In genomic region chr5:157004893-157005551, GRCh38 we compare ENCODE assay signal across 15 cellular contexts. TPM values are rescaled to one million over a fixed set of nuclear protein-coding genes. Genes with fewer than 3 reads are reported as not detected.
DNase-seq lines count a peak whose midpoint lies in the region; ATAC-seq and TF ChIP-seq lines count a peak whose summit lies in the region.
"Had no signal": no experiment of that assay in that cellular context is flagged by ENCODE, and none has a peak within 500 bp of the region (broad histone marks: within the 10 kb centered on the region; RNA-seq: fewer than 3 reads in every experiment).

No MANE protein-coding gene starts in this region.

- peak; percentile 93 for ATAC-seq in activated CD8-positive, alpha-beta T cell treated with anti-CD3 and anti-CD28 coated beads for 36 hours
- ATAC-seq in activated CD8-positive, alpha-beta T cell treated with anti-CD3 and anti-CD28 coated beads, Interleukin-2, amount 10 ng/mL, durations not matched to agents 7 days and 5 days: no peak
- ATAC-seq in HG02678 (IDR thresholded peaks at IDR 0.05; ENCODE audit: unreplicated experiment) (peak; percentile 60), GM18498 (IDR thresholded peaks at IDR 0.05; ENCODE audit: unreplicated experiment) (no peak)
- peak; percentile 100 for ATAC-seq in stimulated activated naive CD8-positive, alpha-beta T cell treated with anti-CD3 and anti-CD28 coated beads, Interleukin-15, amount 100 ng/mL, for 72 hours

- TF ChIP-seq CTCF in activated CD8-positive, alpha-beta T cell treated with anti-CD3 and anti-CD28 coated beads for 36 hours (IDR thresholded peaks at IDR 0.05): no peak

- no peak overlapping the region for H3K4me3 Mint-ChIP-seq in activated CD8-positive, alpha-beta T cell treated with anti-CD3 and anti-CD28 coated beads for 36 hours
- no peak overlapping the region for H3K4me3 Mint-ChIP-seq in activated CD8-positive, alpha-beta T cell treated with anti-CD3 and anti-CD28 coated beads, Interleukin-2, amount 10 ng/mL, durations not matched to agents 7 days and 5 days
- no peak overlapping the region for H3K4me3 Mint-ChIP-seq in activated T-helper 2 cell treated with anti-CD3 and anti-CD28 coated beads, Interferon-gamma antibody, Interleukin-2, Interleukin-4, amounts not matched to agents 10 μg/mL and 5 μg/mL and 100 μg/mL, durations not matched to agents 14 hours and 24 hours and 36 hours (ENCODE audit: low read depth)
- H3K4me3 Mint-ChIP-seq in stimulated activated naive CD8-positive, alpha-beta T cell treated with anti-CD3 and anti-CD28 coated beads, Interleukin-15, amount 100 ng/mL, for 72 hours: peak overlapping the region; percentile 25 to 49

- intact Hi-C loops in activated CD8-positive, alpha-beta T cell treated with anti-CD3 and anti-CD28 coated beads for 36 hours (cut with micrococcal nuclease): no loop called here
- intact Hi-C loops in activated T-helper 2 cell treated with anti-CD3 and anti-CD28 coated beads, Interferon-gamma antibody, Interleukin-2, Interleukin-4, amounts not matched to agents 10 μg/mL and 5 μg/mL and 100 μg/mL, durations not matched to agents 14 hours and 24 hours and 36 hours (cut with micrococcal nuclease): loop anchor here (2.0 kb wide), 1 partner anchor 20 kb away; no protein-coding TSS in a partner anchor

- H3K27ac Mint-ChIP-seq in activated CD8-positive, alpha-beta T cell treated with anti-CD3 and anti-CD28 coated beads for 36 hours: peak overlapping the region; percentile 64
- no peak overlapping the region for H3K27ac Mint-ChIP-seq in activated CD8-positive, alpha-beta T cell treated with anti-CD3 and anti-CD28 coated beads, Interleukin-2, amount 10 ng/mL, durations not matched to agents 7 days and 5 days
- peak overlapping the region; percentile 62 for H3K27ac Mint-ChIP-seq in activated T-helper 2 cell treated with anti-CD3 and anti-CD28 coated beads, Interferon-gamma antibody, Interleukin-2, Interleukin-4, amounts not matched to agents 10 μg/mL and 5 μg/mL and 100 μg/mL, durations not matched to agents 14 hours and 24 hours and 36 hours
- H3K27ac Mint-ChIP-seq in stimulated activated naive CD8-positive, alpha-beta T cell treated with anti-CD3 and anti-CD28 coated beads, Interleukin-15, amount 100 ng/mL, for 72 hours: peak overlapping the region in 1 of 2 donors; percentile 81

- no peaks in the 10 kb centered on the region for H3K27me3 Mint-ChIP-seq in activated CD8-positive, alpha-beta T cell treated with anti-CD3 and anti-CD28 coated beads for 36 hours
- no peaks in the 10 kb centered on the region for H3K27me3 Mint-ChIP-seq in activated CD8-positive, alpha-beta T cell treated with anti-CD3 and anti-CD28 coated beads, Interleukin-2, amount 10 ng/mL, durations not matched to agents 7 days and 5 days (ENCODE audit: low read depth)
- H3K27me3 Mint-ChIP-seq in activated T-helper 2 cell treated with anti-CD3 and anti-CD28 coated beads, Interferon-gamma antibody, Interleukin-2, Interleukin-4, amounts not matched to agents 10 μg/mL and 5 μg/mL and 100 μg/mL, durations not matched to agents 14 hours and 24 hours and 36 hours (ENCODE audit: low read depth): no peaks in the 10 kb centered on the region
- no peaks in the 10 kb centered on the region for H3K27me3 Mint-ChIP-seq in stimulated activated naive CD8-positive, alpha-beta T cell treated with anti-CD3 and anti-CD28 coated beads, Interleukin-15, amount 100 ng/mL, for 72 hours

- CTCF ChIA-PET in activated CD8-positive, alpha-beta T cell treated with anti-CD3 and anti-CD28 coated beads for 36 hours (lab: Charles Lee): interaction anchor here (0.9 kb wide), 1 partner anchor 22 kb away, joined by 3 read pairs; no protein-coding TSS in a partner anchor
- CTCF ChIA-PET in activated CD8-positive, alpha-beta T cell treated with anti-CD3 and anti-CD28 coated beads, Interleukin-2, amount 10 ng/mL, durations not matched to agents 7 days and 5 days (lab: Charles Lee): interaction anchor here (1.6 kb wide), 1 partner anchor 14 kb away, joined by 6 read pairs; no protein-coding TSS in a partner anchor

- peaks cover 16% of the 10 kb centered on the region for H3K9me3 Mint-ChIP-seq in activated CD8-positive, alpha-beta T cell treated with anti-CD3 and anti-CD28 coated beads for 36 hours
- peaks cover 26% of the 10 kb centered on the region for H3K9me3 Mint-ChIP-seq in activated CD8-positive, alpha-beta T cell treated with anti-CD3 and anti-CD28 coated beads, Interleukin-2, amount 10 ng/mL, durations not matched to agents 7 days and 5 days (ENCODE audit: insufficient read depth)
- peaks cover 32% of the 10 kb centered on the region for H3K9me3 Mint-ChIP-seq in activated T-helper 2 cell treated with anti-CD3 and anti-CD28 coated beads, Interferon-gamma antibody, Interleukin-2, Interleukin-4, amounts not matched to agents 10 μg/mL and 5 μg/mL and 100 μg/mL, durations not matched to agents 14 hours and 24 hours and 36 hours
- peaks cover 14 to 22% of the 10 kb centered on the region in 2 donors for H3K9me3 Mint-ChIP-seq in stimulated activated naive CD8-positive, alpha-beta T cell treated with anti-CD3 and anti-CD28 coated beads, Interleukin-15, amount 100 ng/mL, for 72 hours

- peaks cover 25% of the 10 kb centered on the region for H3K36me3 Mint-ChIP-seq in activated CD8-positive, alpha-beta T cell treated with anti-CD3 and anti-CD28 coated beads for 36 hours (ENCODE audit: low read depth)
- H3K36me3 Mint-ChIP-seq in activated CD8-positive, alpha-beta T cell treated with anti-CD3 and anti-CD28 coated beads, Interleukin-2, amount 10 ng/mL, durations not matched to agents 7 days and 5 days (ENCODE audit: low read depth): peaks cover 50% of the 10 kb centered on the region
- H3K36me3 Mint-ChIP-seq in activated T-helper 2 cell treated with anti-CD3 and anti-CD28 coated beads, Interferon-gamma antibody, Interleukin-2, Interleukin-4, amounts not matched to agents 10 μg/mL and 5 μg/mL and 100 μg/mL, durations not matched to agents 14 hours and 24 hours and 36 hours (ENCODE audit: low read depth): peaks cover 32% of the 10 kb centered on the region

- H3K4me1 Mint-ChIP-seq in activated CD8-positive, alpha-beta T cell treated with anti-CD3 and anti-CD28 coated beads for 36 hours (ENCODE audit: low read depth): peaks cover 17% of the 10 kb centered on the region
- peaks cover 18% of the 10 kb centered on the region for H3K4me1 Mint-ChIP-seq in activated CD8-positive, alpha-beta T cell treated with anti-CD3 and anti-CD28 coated beads, Interleukin-2, amount 10 ng/mL, durations not matched to agents 7 days and 5 days (ENCODE audit: low read depth)
- H3K4me1 Mint-ChIP-seq in activated T-helper 2 cell treated with anti-CD3 and anti-CD28 coated beads, Interferon-gamma antibody, Interleukin-2, Interleukin-4, amounts not matched to agents 10 μg/mL and 5 μg/mL and 100 μg/mL, durations not matched to agents 14 hours and 24 hours and 36 hours (ENCODE audit: low read depth): peaks cover 22% of the 10 kb centered on the region
- H3K4me1 Mint-ChIP-seq in stimulated activated naive CD8-positive, alpha-beta T cell treated with anti-CD3 and anti-CD28 coated beads, Interleukin-15, amount 100 ng/mL, for 72 hours: peaks cover 26% of the 10 kb centered on the region

- peak; percentile 26 for DNase-seq in activated CD8-positive, alpha-beta T cell treated with anti-CD3 and anti-CD28 coated beads for 36 hours
- DNase-seq in activated CD8-positive, alpha-beta T cell treated with anti-CD3 and anti-CD28 coated beads, Interleukin-2, amount 10 ng/mL, durations not matched to agents 7 days and 5 days: no peak
- no peak for DNase-seq in activated T-helper 2 cell treated with anti-CD3 and anti-CD28 coated beads, Interferon-gamma antibody, Interleukin-2, Interleukin-4, amounts not matched to agents 10 μg/mL and 5 μg/mL and 100 μg/mL, durations not matched to agents 14 hours and 24 hours and 36 hours (ENCODE audit: low spot score)
- DNase-seq in stimulated activated naive CD8-positive, alpha-beta T cell treated with anti-CD3 and anti-CD28 coated beads, Interleukin-15, amount 100 ng/mL, for 72 hours: peak; percentile 24 to 38
- DNase-seq in NCI-H1417 treated with DMSO at 0.1 percent for 48 hours (lab: John Stamatoyannopoulos, UW) (no peak), NCI-H1417 (lab: John Stamatoyannopoulos, UW) (no peak)
- DNase-seq: amygdala, Caco-2, colonic mucosa had no signal

- POLR2A ChIA-PET in activated CD8-positive, alpha-beta T cell treated with anti-CD3 and anti-CD28 coated beads for 36 hours (lab: Charles Lee): interaction anchor here (0.7 to 1.2 kb wide), 3 partner anchors 11 to 85 kb away, joined by 3 to 4 read pairs (median 4); no protein-coding TSS in a partner anchor
- POLR2A ChIA-PET in activated CD8-positive, alpha-beta T cell treated with anti-CD3 and anti-CD28 coated beads, Interleukin-2, amount 10 ng/mL, durations not matched to agents 7 days and 5 days (lab: Charles Lee): interaction anchor here (0.6 kb wide), 1 partner anchor 12 kb away, joined by 3 read pairs; no protein-coding TSS in a partner anchor

RNA-seq across cellular contexts. Expression of gene TIMD4, which starts 42.0 kb away (rescaled TPM):
- total RNA-seq in activated CD8-positive, alpha-beta T cell treated with anti-CD3 and anti-CD28 coated beads for 36 hours: 1 to 10 TPM in 1 of 2 experiments, under 1 TPM in 1; 0.83 to 1.2 TPM
- 1 to 10 TPM; 2.7 to 4.0 TPM for total RNA-seq in activated CD8-positive, alpha-beta T cell treated with anti-CD3 and anti-CD28 coated beads, Interleukin-2, amount 10 ng/mL, durations not matched to agents 7 days and 5 days
- 5.3 and 5.5 TPM in 2 replicates for total RNA-seq in activated T-helper 2 cell treated with anti-CD3 and anti-CD28 coated beads, Interferon-gamma antibody, Interleukin-2, Interleukin-4, amounts not matched to agents 10 μg/mL and 5 μg/mL and 100 μg/mL, durations not matched to agents 14 hours and 24 hours and 36 hours
- total RNA-seq: A172, lung microvascular endothelial cell, osteocyte, temporal lobe had no signal

RNA-seq across cellular contexts. Expression of gene HAVCR1, which starts 53.9 kb away (rescaled TPM):
- total RNA-seq in activated CD8-positive, alpha-beta T cell treated with anti-CD3 and anti-CD28 coated beads for 36 hours: under 1 TPM in 1 of 2 experiments, not detected in 1; 0.54 TPM
- 1 to 10 TPM; 2.8 to 2.9 TPM for total RNA-seq in activated CD8-positive, alpha-beta T cell treated with anti-CD3 and anti-CD28 coated beads, Interleukin-2, amount 10 ng/mL, durations not matched to agents 7 days and 5 days
- 0.64 and 1.2 TPM in 2 replicates for total RNA-seq in activated T-helper 2 cell treated with anti-CD3 and anti-CD28 coated beads, Interferon-gamma antibody, Interleukin-2, Interleukin-4, amounts not matched to agents 10 μg/mL and 5 μg/mL and 100 μg/mL, durations not matched to agents 14 hours and 24 hours and 36 hours
- total RNA-seq: A172, lung microvascular endothelial cell, osteocyte had no signal

Comparison
In these comparisons a context has a peak if more than half of its experiments do, and no peak if none do; other contexts are left out.
1. ATAC-seq: peak in activated CD8-positive, alpha-beta T cell treated with anti-CD3 and anti-CD28 coated beads for 36 hours (single experiment), HG02678 (single experiment) and stimulated activated naive CD8-positive, alpha-beta T cell treated with anti-CD3 and anti-CD28 coated beads, Interleukin-15, amount 100 ng/mL, for 72 hours (single experiment); none in activated CD8-positive, alpha-beta T cell treated with anti-CD3 and anti-CD28 coated beads, Interleukin-2, amount 10 ng/mL, durations not matched to agents 7 days and 5 days (single experiment) and GM18498 (single experiment).
2. DNase-seq: peak in activated CD8-positive, alpha-beta T cell treated with anti-CD3 and anti-CD28 coated beads for 36 hours (single experiment) and stimulated activated naive CD8-positive, alpha-beta T cell treated with anti-CD3 and anti-CD28 coated beads, Interleukin-15, amount 100 ng/mL, for 72 hours (2 of 2); none in activated CD8-positive, alpha-beta T cell treated with anti-CD3 and anti-CD28 coated beads, Interleukin-2, amount 10 ng/mL, durations not matched to agents 7 days and 5 days (single experiment), activated T-helper 2 cell treated with anti-CD3 and anti-CD28 coated beads, Interferon-gamma antibody, Interleukin-2, Interleukin-4, amounts not matched to agents 10 μg/mL and 5 μg/mL and 100 μg/mL, durations not matched to agents 14 hours and 24 hours and 36 hours (single experiment), NCI-H1417 treated with DMSO at 0.1 percent for 48 hours (single experiment) and NCI-H1417 (0 of 3).
3. H3K4me3 Mint-ChIP-seq: peak in stimulated activated naive CD8-positive, alpha-beta T cell treated with anti-CD3 and anti-CD28 coated beads, Interleukin-15, amount 100 ng/mL, for 72 hours (2 of 2); none in activated CD8-positive, alpha-beta T cell treated with anti-CD3 and anti-CD28 coated beads for 36 hours (single experiment), activated CD8-positive, alpha-beta T cell treated with anti-CD3 and anti-CD28 coated beads, Interleukin-2, amount 10 ng/mL, durations not matched to agents 7 days and 5 days (single experiment) and activated T-helper 2 cell treated with anti-CD3 and anti-CD28 coated beads, Interferon-gamma antibody, Interleukin-2, Interleukin-4, amounts not matched to agents 10 μg/mL and 5 μg/mL and 100 μg/mL, durations not matched to agents 14 hours and 24 hours and 36 hours (single experiment).